8 cellular contexts compared by ENCODE assay signal in the genomic region with DNA sequence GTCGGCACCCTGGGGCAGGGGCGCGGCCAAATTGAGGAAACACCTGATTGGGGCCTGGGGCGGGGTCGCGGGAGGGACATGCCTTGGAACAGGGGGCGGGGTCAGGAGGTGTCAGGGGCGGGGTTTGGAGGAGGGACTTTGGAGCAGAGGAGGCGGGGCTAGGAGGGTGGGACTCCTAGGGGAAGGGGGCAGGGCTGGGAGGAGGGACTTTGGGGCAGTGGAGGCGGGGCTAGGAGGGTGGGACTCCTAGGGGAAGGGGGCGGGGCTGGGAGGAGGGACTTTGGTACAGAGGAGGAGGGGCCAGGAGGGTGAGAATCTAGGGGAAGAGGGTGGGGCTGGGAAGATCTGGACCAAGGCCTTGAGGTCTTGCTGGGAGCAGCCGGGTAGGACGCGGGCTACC. TPM values are rescaled to one million over a fixed set of nuclear protein-coding genes. Genes with fewer than 3 reads are reported as not detected.
DNase-seq lines count a peak whose midpoint lies in the region; ATAC-seq and TF ChIP-seq lines count a peak whose summit lies in the region.

No MANE protein-coding gene starts in this region.

- H3K27ac Mint-ChIP-seq in CD8-positive, alpha-beta memory T cell: peak overlapping the region in 1 of 8 donors; percentile 14
- H3K27ac Mint-ChIP-seq in activated CD4-positive, alpha-beta T cell treated with anti-CD3 and anti-CD28 coated beads, Interleukin-2, amount 10 ng/mL, durations not matched to agents 24 days and 14 days: no peak overlapping the region
- H3K27ac Mint-ChIP-seq in naive B cell: no peak overlapping the region

- peaks cover 3 to 18% of the 10 kb centered on the region in 2 donors for H3K27me3 Mint-ChIP-seq in CD8-positive, alpha-beta memory T cell
- peaks cover 21% of the 10 kb centered on the region for H3K27me3 Mint-ChIP-seq in activated CD4-positive, alpha-beta T cell treated with anti-CD3 and anti-CD28 coated beads, Interleukin-2, amount 10 ng/mL, durations not matched to agents 24 days and 14 days
- H3K27me3 Mint-ChIP-seq in naive B cell: peaks cover 17 to 78% (median 55%) of the 10 kb centered on the region in 3 donors

- H3K36me3 ChIP-seq in CD8-positive, alpha-beta memory T cell (ENCODE audit: insufficient read depth, low read length): no peaks in the 10 kb centered on the region
- H3K36me3 ChIP-seq in MM.1S (replicated peaks; ENCODE audit: insufficient read depth, low read length) (no peaks in the 10 kb centered on the region), stomach (no peaks in the 10 kb centered on the region)

- peaks cover 16 to 38% (median 19%) of the 10 kb centered on the region in 3 donors for H3K4me1 Mint-ChIP-seq in CD8-positive, alpha-beta memory T cell
- H3K4me1 Mint-ChIP-seq in activated CD4-positive, alpha-beta T cell treated with anti-CD3 and anti-CD28 coated beads, Interleukin-2, amount 10 ng/mL, durations not matched to agents 24 days and 14 days: peaks cover 29% of the 10 kb centered on the region
- peaks cover 23 to 33% (median 28%) of the 10 kb centered on the region in 3 donors for H3K4me1 Mint-ChIP-seq in naive B cell

- ATAC-seq in naive B cell (ENCODE audit: low read depth in 2 of 2) (peak; percentile 37 to 53), HG03469 (IDR thresholded peaks at IDR 0.05; ENCODE audit: unreplicated experiment) (no peak)

- no peaks in the 10 kb centered on the region for H3K9me2 ChIP-seq in MM.1S (replicated peaks; ENCODE audit: insufficient read depth, low read length)

- 3 to 10% (median 4%) methylated on average over 11 to 14 of the region's 14 CpGs for WGBS in stomach, 5 donors

- intact Hi-C loops in activated CD4-positive, alpha-beta T cell treated with anti-CD3 and anti-CD28 coated beads, Interleukin-2, amount 10 ng/mL, durations not matched to agents 24 days and 14 days (cut with micrococcal nuclease): loop anchor here (1.0 kb wide), 1 partner anchor 16 kb away; no protein-coding TSS in a partner anchor
- intact Hi-C loops in stomach (cut with DNase I; ENCODE audit: low total_unique reads): no loop called here

- no peak for TF ChIP-seq EP300 in stomach (IDR thresholded peaks at IDR 0.05)

- H3K79me2 ChIP-seq in MM.1S (ENCODE audit: low read length): no peaks in the 10 kb centered on the region

- no peaks in the 10 kb centered on the region for H3K9me3 ChIP-seq in CD8-positive, alpha-beta memory T cell (ENCODE audit: low read length)
- H3K9me3 ChIP-seq in MM.1S (replicated peaks; ENCODE audit: insufficient read depth, low read length) (no peaks in the 10 kb centered on the region), stomach (no peaks in the 10 kb centered on the region)

- H3K9ac ChIP-seq in MM.1S (ENCODE audit: low read length): no peak overlapping the region

- H3K4me3 Mint-ChIP-seq in CD8-positive, alpha-beta memory T cell: peak overlapping the region in 6 of 7 donors; percentile 19 to 86 (median 81)
- peak overlapping the region; percentile 66 for H3K4me3 Mint-ChIP-seq in activated CD4-positive, alpha-beta T cell treated with anti-CD3 and anti-CD28 coated beads, Interleukin-2, amount 10 ng/mL, durations not matched to agents 24 days and 14 days
- peak overlapping the region in 4 of 8 donors; percentile 39 to 84 (median 80) for H3K4me3 Mint-ChIP-seq in naive B cell

- no peaks in the 10 kb centered on the region for H3K9me3 Mint-ChIP-seq in CD8-positive, alpha-beta memory T cell
- H3K9me3 Mint-ChIP-seq in activated CD4-positive, alpha-beta T cell treated with anti-CD3 and anti-CD28 coated beads, Interleukin-2, amount 10 ng/mL, durations not matched to agents 24 days and 14 days: no peaks in the 10 kb centered on the region
- peaks cover 0 to 3% (median 0%) of the 10 kb centered on the region in 7 donors for H3K9me3 Mint-ChIP-seq in naive B cell

- TF ChIP-seq CTCF in MM.1S (IDR thresholded peaks at IDR 0.05; ENCODE audit: low read length) (no peak), stomach (IDR thresholded peaks at IDR 0.05) (no peak)

- no peak overlapping the region for H3K27ac ChIP-seq in CD8-positive, alpha-beta memory T cell (ENCODE audit: low read depth, low read length)
- no peak overlapping the region for H3K27ac ChIP-seq in MM.1S (ENCODE audit: low read length)
- no peak overlapping the region for H3K27ac ChIP-seq in stomach

- no peaks in the 10 kb centered on the region for H3K27me3 ChIP-seq in CD8-positive, alpha-beta memory T cell (ENCODE audit: insufficient read depth, low read length, poor library complexity, severe bottlenecking)
- H3K27me3 ChIP-seq in MM.1S (replicated peaks; ENCODE audit: insufficient read depth, low read length): peaks cover 18% of the 10 kb centered on the region
- peaks cover 0 to 58% (median 25%) of the 10 kb centered on the region in 3 donors for H3K27me3 ChIP-seq in stomach

- peak; percentile 53 to 79 (median 65) for DNase-seq in CD8-positive, alpha-beta memory T cell
- peak; percentile 81 for DNase-seq in MM.1S
- peak; percentile 89 for DNase-seq in activated CD4-positive, alpha-beta T cell treated with anti-CD3 and anti-CD28 coated beads, Interleukin-2, amount 10 ng/mL, durations not matched to agents 24 days and 14 days
- peak; percentile 55 for DNase-seq in effector CD4-positive, alpha-beta T cell
- peak; percentile 35 for DNase-seq in naive B cell
- DNase-seq in stomach: peak; percentile 78
- no peak for DNase-seq in AG08396 (ENCODE audit: low spot score)

- POLR2A ChIA-PET in CD8-positive, alpha-beta memory T cell (lab: Charles Lee): interaction anchor here (0.7 kb wide), 1 partner anchor 96 kb away, joined by 3 read pairs; no protein-coding TSS in a partner anchor

- peaks cover 13% of the 10 kb centered on the region for H3K4me1 ChIP-seq in CD8-positive, alpha-beta memory T cell (ENCODE audit: insufficient read depth, low read length)
- peaks cover 12% of the 10 kb centered on the region for H3K4me1 ChIP-seq in MM.1S (ENCODE audit: low read length)
- peaks cover 15 to 23% (median 20%) of the 10 kb centered on the region in 4 donors for H3K4me1 ChIP-seq in stomach

- H3K4me2 ChIP-seq in MM.1S (ENCODE audit: low read depth, low read length): peak overlapping the region; percentile 65; the same call in 1 of the 2 replicates

- CTCF ChIA-PET in CD8-positive, alpha-beta memory T cell (lab: Charles Lee): interaction anchor here (1.5 to 2.4 kb wide), 2 partner anchors 24 to 74 kb away, joined by 4 to 8 read pairs; partner anchors contain the start of gene KDELR1

- no peak overlapping the region for H2AFZ ChIP-seq in MM.1S (ENCODE audit: low read length)

- no peaks in the 10 kb centered on the region for H3K36me3 Mint-ChIP-seq in CD8-positive, alpha-beta memory T cell
- no peaks in the 10 kb centered on the region for H3K36me3 Mint-ChIP-seq in activated CD4-positive, alpha-beta T cell treated with anti-CD3 and anti-CD28 coated beads, Interleukin-2, amount 10 ng/mL, durations not matched to agents 24 days and 14 days (ENCODE audit: low read depth)
- no peaks in the 10 kb centered on the region for H3K36me3 Mint-ChIP-seq in naive B cell

- no peak overlapping the region for H3K4me3 ChIP-seq in CD8-positive, alpha-beta memory T cell (ENCODE audit: low read length)
- H3K4me3 ChIP-seq in MM.1S (ENCODE audit: low read length) (0 out of 2 replicates have a peak overlapping the region, but pooled peaks have one; percentile 43), stomach (peak overlapping the region; percentile 20 to 41 (median 28))

- peaks cover 17% of the 10 kb centered on the region for H3F3A ChIP-seq in MM.1S (ENCODE audit: insufficient read depth, low read length)

- no peak for TF ChIP-seq POLR2A in stomach (IDR thresholded peaks at IDR 0.05)

- no peaks in the 10 kb centered on the region for H4K20me1 ChIP-seq in MM.1S (ENCODE audit: insufficient read depth, low read length)

RNA-seq across cellular contexts. Expression of gene GRIN2D, which starts 21.9 kb away (rescaled TPM):
- total RNA-seq in CD8-positive, alpha-beta memory T cell: under 1 TPM; 0.13 to 0.26 TPM
- 0.05 TPM for polyA plus RNA-seq in CD8-positive, alpha-beta memory T cell
- 0.16 and 0.26 TPM in 2 replicates for total RNA-seq in activated CD4-positive, alpha-beta T cell treated with anti-CD3 and anti-CD28 coated beads, Interleukin-2, amount 10 ng/mL, durations not matched to agents 24 days and 14 days
- not detected for polyA plus RNA-seq in naive B cell (ENCODE audit: low read depth in 6 of 6)
- total RNA-seq in stomach: 1 to 10 TPM in 1 of 5 donors, under 1 TPM in 2, not detected in 2; 0.14 to 1.8 (median 0.37) TPM
- polyA plus RNA-seq in stomach: under 1 TPM in 2 of 3 donors, not detected in 1; 0.06 to 0.10 TPM

RNA-seq across cellular contexts. Expression of gene KDELR1, which starts 24.0 kb away (rescaled TPM):
- total RNA-seq in CD8-positive, alpha-beta memory T cell: 10 to 100 TPM; 78.7 to 82.9 TPM
- polyA plus RNA-seq in CD8-positive, alpha-beta memory T cell: 32.5 TPM
- total RNA-seq in activated CD4-positive, alpha-beta T cell treated with anti-CD3 and anti-CD28 coated beads, Interleukin-2, amount 10 ng/mL, durations not matched to agents 24 days and 14 days: 75.5 and 77.7 TPM in 2 replicates
- 10 to 100 TPM; 24.5 to 32.1 (median 26.5) TPM for polyA plus RNA-seq in naive B cell (ENCODE audit: low read depth in 6 of 6)
- total RNA-seq in stomach: 100 to 1,000 TPM in 1 of 5 donors, 10 to 100 TPM in 4; 45.8 to 123 (median 67.7) TPM
- polyA plus RNA-seq in stomach: 10 to 100 TPM; 69.8 to 93.8 (median 72.0) TPM

RNA-seq across cellular contexts. Expression of gene GRWD1, which starts 30.4 kb away (rescaled TPM):
- total RNA-seq in CD8-positive, alpha-beta memory T cell: 100 to 1,000 TPM; 105 to 107 TPM
- polyA plus RNA-seq in CD8-positive, alpha-beta memory T cell: 45.6 TPM
- 89.1 and 90.6 TPM in 2 replicates for total RNA-seq in activated CD4-positive, alpha-beta T cell treated with anti-CD3 and anti-CD28 coated beads, Interleukin-2, amount 10 ng/mL, durations not matched to agents 24 days and 14 days
- polyA plus RNA-seq in naive B cell (ENCODE audit: low read depth in 6 of 6) (10 to 100 TPM; 27.8 to 44.8 (median 37.1) TPM), stomach (10 to 100 TPM in 2 of 3 donors, 1 to 10 TPM in 1; 7.6 to 13.9 (median 12.8) TPM)
- 10 to 100 TPM in 4 of 5 donors, 1 to 10 TPM in 1; 5.8 to 49.4 (median 18.5) TPM for total RNA-seq in stomach

RNA-seq across cellular contexts. Expression of gene KCNJ14, which starts 40.0 kb away (rescaled TPM):
- 1 to 10 TPM; 1.8 to 2.0 TPM for total RNA-seq in CD8-positive, alpha-beta memory T cell
- 0.12 TPM for polyA plus RNA-seq in CD8-positive, alpha-beta memory T cell
- 2.4 TPM in 2 replicates for total RNA-seq in activated CD4-positive, alpha-beta T cell treated with anti-CD3 and anti-CD28 coated beads, Interleukin-2, amount 10 ng/mL, durations not matched to agents 24 days and 14 days
- under 1 TPM in 5 of 6 donors, not detected in 1; 0.12 to 0.72 (median 0.24) TPM for polyA plus RNA-seq in naive B cell (ENCODE audit: low read depth in 6 of 6)
- 1 to 10 TPM in 2 of 5 donors, under 1 TPM in 1, not detected in 2; 0.92 to 4.6 (median 1.0) TPM for total RNA-seq in stomach
- under 1 TPM in 2 of 3 donors, not detected in 1; 0.19 to 0.75 TPM for polyA plus RNA-seq in stomach

RNA-seq across cellular contexts. Expression of gene SYNGR4, which starts 51.2 kb away (rescaled TPM):
- total RNA-seq in CD8-positive, alpha-beta memory T cell: not detected
- not detected for polyA plus RNA-seq in CD8-positive, alpha-beta memory T cell
- 0.33 TPM in 1 of 2 replicates, not detected in the other for total RNA-seq in activated CD4-positive, alpha-beta T cell treated with anti-CD3 and anti-CD28 coated beads, Interleukin-2, amount 10 ng/mL, durations not matched to agents 24 days and 14 days
- not detected for polyA plus RNA-seq in naive B cell (ENCODE audit: low read depth in 6 of 6)
- not detected for total RNA-seq in stomach
- polyA plus RNA-seq in stomach: not detected
